Comparison of ENCODE assay signal across 9 cellular contexts in genomic region chr19:53903055-53903680, GRCh38. TPM values are rescaled to one million over a fixed set of nuclear protein-coding genes. Genes with fewer than 3 reads are reported as not detected.
DNase-seq lines count a peak whose midpoint lies in the region; ATAC-seq and TF ChIP-seq lines count a peak whose summit lies in the region.
"Had no signal": no experiment of that assay in that cellular context is flagged by ENCODE, and none has a peak within 500 bp of the region (broad histone marks: within the 10 kb centered on the region; RNA-seq: fewer than 3 reads in every experiment).

No MANE protein-coding gene starts in this region.

- H3K27me3 Mint-ChIP-seq in activated CD4-positive, alpha-beta T cell treated with anti-CD3 and anti-CD28 coated beads, Interleukin-2, amount 10 ng/mL, durations not matched to agents 24 days and 14 days, result peaks cover 35% of the 10 kb centered on the region

- DNase-seq in activated CD4-positive, alpha-beta T cell treated with anti-CD3 and anti-CD28 coated beads, Interleukin-2, amount 10 ng/mL, durations not matched to agents 24 days and 14 days, result peak; percentile 87
- no peak for DNase-seq in activated CD4-positive, alpha-beta T cell treated with anti-CD3 and anti-CD28 coated beads, Interleukin-2, amount 50 U/mL, for 4 hours
- DNase-seq in NCI-H748 (lab: John Stamatoyannopoulos, UW; ENCODE audit: unreplicated experiment) (peak; percentile 70), choroid plexus epithelial cell (ENCODE audit: low read depth) (peak; percentile 55), non-pigmented ciliary epithelial cell (ENCODE audit: low read depth) (peak; percentile 8), SHP77 (lab: John Stamatoyannopoulos, UW) (no peak)
- DNase-seq: NCI-H187 had no signal

- ATAC-seq in GM21825 (IDR thresholded peaks at IDR 0.05; ENCODE audit: unreplicated experiment) (no peak), HG03439 (IDR thresholded peaks at IDR 0.05; ENCODE audit: unreplicated experiment) (no peak)

- H3K4me3 ChIP-seq in choroid plexus epithelial cell (ENCODE audit: low read depth, low read length), result no peak overlapping the region

- H3K27ac Mint-ChIP-seq in activated CD4-positive, alpha-beta T cell treated with anti-CD3 and anti-CD28 coated beads, Interleukin-2, amount 10 ng/mL, durations not matched to agents 24 days and 14 days, result no peak overlapping the region

- H3K4me3 Mint-ChIP-seq in activated CD4-positive, alpha-beta T cell treated with anti-CD3 and anti-CD28 coated beads, Interleukin-2, amount 10 ng/mL, durations not matched to agents 24 days and 14 days, result no peak overlapping the region

- peaks cover 4% of the 10 kb centered on the region for H3K36me3 Mint-ChIP-seq in activated CD4-positive, alpha-beta T cell treated with anti-CD3 and anti-CD28 coated beads, Interleukin-2, amount 10 ng/mL, durations not matched to agents 24 days and 14 days (ENCODE audit: low read depth)

- intact Hi-C loops in activated CD4-positive, alpha-beta T cell treated with anti-CD3 and anti-CD28 coated beads, Interleukin-2, amount 10 ng/mL, durations not matched to agents 24 days and 14 days (cut with micrococcal nuclease), result loop anchor here (10.0 kb wide), 1 partner anchor 58 kb away; no protein-coding TSS in a partner anchor

- peaks cover 12% of the 10 kb centered on the region for H3K4me1 Mint-ChIP-seq in activated CD4-positive, alpha-beta T cell treated with anti-CD3 and anti-CD28 coated beads, Interleukin-2, amount 10 ng/mL, durations not matched to agents 24 days and 14 days

- no peak for TF ChIP-seq CTCF in choroid plexus epithelial cell (conservative IDR thresholded peaks at IDR 0.05; ENCODE audit: low read depth, low read length)

- no peaks in the 10 kb centered on the region for H3K9me3 Mint-ChIP-seq in activated CD4-positive, alpha-beta T cell treated with anti-CD3 and anti-CD28 coated beads, Interleukin-2, amount 10 ng/mL, durations not matched to agents 24 days and 14 days

RNA-seq across cellular contexts. Expression of gene CACNG7, which starts 5.9 kb away (rescaled TPM):
- total RNA-seq in activated CD4-positive, alpha-beta T cell treated with anti-CD3 and anti-CD28 coated beads, Interleukin-2, amount 10 ng/mL, durations not matched to agents 24 days and 14 days, result not detected in 2 replicates

RNA-seq across cellular contexts. Expression of gene PRKCG, which starts 21.2 kb away (rescaled TPM):
- total RNA-seq in activated CD4-positive, alpha-beta T cell treated with anti-CD3 and anti-CD28 coated beads, Interleukin-2, amount 10 ng/mL, durations not matched to agents 24 days and 14 days, result not detected in 2 replicates

RNA-seq across cellular contexts. Expression of gene MYADM, which starts 35.5 kb away (rescaled TPM):
- total RNA-seq in activated CD4-positive, alpha-beta T cell treated with anti-CD3 and anti-CD28 coated beads, Interleukin-2, amount 10 ng/mL, durations not matched to agents 24 days and 14 days, result 65.6 and 69.0 TPM in 2 replicates

RNA-seq across cellular contexts. Expression of gene CACNG8, which starts 59.6 kb away (rescaled TPM):
- total RNA-seq in activated CD4-positive, alpha-beta T cell treated with anti-CD3 and anti-CD28 coated beads, Interleukin-2, amount 10 ng/mL, durations not matched to agents 24 days and 14 days, result not detected in 2 replicates

Comparison
In these comparisons a context has a peak if more than half of its experiments do, and no peak if none do; other contexts are left out.
1. DNase-seq: peak in activated CD4-positive, alpha-beta T cell treated with anti-CD3 and anti-CD28 coated beads, Interleukin-2, amount 10 ng/mL, durations not matched to agents 24 days and 14 days (single experiment), NCI-H748 (single experiment), choroid plexus epithelial cell (single experiment) and non-pigmented ciliary epithelial cell (single experiment); none in activated CD4-positive, alpha-beta T cell treated with anti-CD3 and anti-CD28 coated beads, Interleukin-2, amount 50 U/mL, for 4 hours (0 of 2) and SHP77 (0 of 2).